ENCODE assay signal across 36 cellular contexts in genomic region chr4:1160351-1160750, GRCh38. TPM values are rescaled to one million over a fixed set of nuclear protein-coding genes. Genes with fewer than 3 reads are reported as not detected.
"Had no signal": no experiment of that assay in that cellular context is flagged by ENCODE, and none has a peak within 500 bp of the region (broad histone marks: within the 10 kb centered on the region; RNA-seq: fewer than 3 reads in every experiment).

No MANE protein-coding gene starts in this region.

- H3K27me3 ChIP-seq: MG63 had no signal

- DNase-seq: Kasumi-1, MG63, MM.1S, MV-4-11, NCI-H1048, NCI-H1092, NCI-H1092 treated with DMSO at 0.1 percent for 48 hours, NCI-H1105, NCI-H1105 treated with DMSO at 0.1 percent for 48 hours, NCI-H1417, NCI-H1417 treated with DMSO at 0.1 percent for 48 hours, NCI-H1436, NCI-H1436 treated with DMSO at 0.1 percent for 48 hours, NCI-H146, NCI-H1694, NCI-H1694 treated with DMSO at 0.1 percent for 48 hours, NCI-H187, NCI-H187 treated with DMSO at 0.1 percent for 48 hours, NCI-H1930, NCI-H2029, NCI-H2029 treated with DMSO at 0.1 percent for 48 hours, NCI-H2081, NCI-H2081 treated with DMSO at 0.1 percent for 48 hours, NCI-H2107, NCI-H2171, NCI-H2171 treated with DMSO at 0.1 percent for 48 hours, NCI-H2227 treated with DMSO at 0.1 percent for 48 hours, NCI-H226, NCI-H345, NCI-H446, NCI-H446 treated with DMSO at 0.1 percent for 48 hours, NCI-H510A, NCI-H510A treated with DMSO at 0.1 percent for 48 hours had no signal

- H3K27ac ChIP-seq: KMS-11 had no signal

- H3K36me3 ChIP-seq: MG63 had no signal

- H3K4me3 ChIP-seq: MG63 had no signal

RNA-seq across cellular contexts. Expression of gene RNF212, which starts 47.0 kb away (rescaled TPM):
- total RNA-seq: LHCN-M2, MCF 10A had no signal
